In genomic region chr16:49282690-49283375, GRCh38 we compare ENCODE assay signal across 9 cellular contexts. TPM values are rescaled to one million over a fixed set of nuclear protein-coding genes. Genes with fewer than 3 reads are reported as not detected.
DNase-seq lines count a peak whose midpoint lies in the region; ATAC-seq and TF ChIP-seq lines count a peak whose summit lies in the region.
"Had no signal": no experiment of that assay in that cellular context is flagged by ENCODE, and none has a peak within 500 bp of the region (broad histone marks: within the 10 kb centered on the region; RNA-seq: fewer than 3 reads in every experiment).

No MANE protein-coding gene starts in this region.

- H3K27me3 ChIP-seq in ACC112 (ENCODE audit: insufficient read depth, low read length) (peaks cover 81% of the 10 kb centered on the region), MM.1S (replicated peaks; ENCODE audit: insufficient read depth, low read length) (peaks cover 34% of the 10 kb centered on the region), body of pancreas (peaks cover 3 to 29% of the 10 kb centered on the region in 2 donors), muscle layer of colon (ENCODE audit: control insufficient read depth in 1 of 2, insufficient read depth in 2 of 2, low read length in 2 of 2) (peaks cover 50 to 70% of the 10 kb centered on the region in 2 donors)

- H3K79me2 ChIP-seq in ACC112 (ENCODE audit: control insufficient read depth, insufficient read depth, low read length, unreplicated experiment) (no peaks in the 10 kb centered on the region), MM.1S (ENCODE audit: low read length) (no peaks in the 10 kb centered on the region)

- peak overlapping the region; percentile 100 for H3K4me2 ChIP-seq in MM.1S (ENCODE audit: low read depth, low read length)

- H3K4me1 ChIP-seq in ACC112 (ENCODE audit: control insufficient read depth, insufficient read depth, low read length, unreplicated experiment) (no peaks in the 10 kb centered on the region), MM.1S (ENCODE audit: low read length) (no peaks in the 10 kb centered on the region), body of pancreas (peaks cover 33% of the 10 kb centered on the region), muscle layer of colon (ENCODE audit: insufficient read depth, low read length) (peaks cover 16% of the 10 kb centered on the region)

- in situ Hi-C loops in ACHN (cut with HindIII; ENCODE audit: low pct_ligation_motif_present, low pct_unique_long_range_greater_than_20kb, low sequenced_read_pairs), result no loop called here

- H3K4me3 ChIP-seq in ACC112 (ENCODE audit: low read depth, low read length) (peak overlapping the region; percentile 55), MM.1S (ENCODE audit: low read length) (peak overlapping the region; percentile 79), body of pancreas (peak overlapping the region; percentile 2 to 11), muscle layer of colon (ENCODE audit: low read depth in 1 of 2, low read length in 2 of 2) (peak overlapping the region; percentile 42 to 45)

- H3F3A ChIP-seq in MM.1S (ENCODE audit: insufficient read depth, low read length), result no peaks in the 10 kb centered on the region

- peak; percentile 28 for DNase-seq in MM.1S
- peak; percentile 64 to 87 (median 70) for DNase-seq in body of pancreas
- DNase-seq in ACHN, result no peak
- DNase-seq in DMS53 treated with DMSO at 0.1 percent for 48 hours (lab: John Stamatoyannopoulos, UW; ENCODE audit: unreplicated experiment), result no peak
- no peak for DNase-seq in RKO (ENCODE audit: low spot score)

- no peaks in the 10 kb centered on the region for H4K20me1 ChIP-seq in MM.1S (ENCODE audit: insufficient read depth, low read length)

- H3K27ac ChIP-seq in ACC112 (ENCODE audit: low read depth, low read length) (no peak overlapping the region), MM.1S (ENCODE audit: low read length) (no peak overlapping the region), body of pancreas (peak overlapping the region in 2 of 4 donors; percentile 64 to 80), muscle layer of colon (ENCODE audit: low read depth, low read length) (no peak overlapping the region)

- no peaks in the 10 kb centered on the region for H3K9me2 ChIP-seq in MM.1S (replicated peaks; ENCODE audit: insufficient read depth, low read length)

- no peaks in the 10 kb centered on the region for H3K36me3 ChIP-seq in ACC112 (ENCODE audit: insufficient read depth, low read length)
- no peaks in the 10 kb centered on the region for H3K36me3 ChIP-seq in MM.1S (replicated peaks; ENCODE audit: insufficient read depth, low read length)
- no peaks in the 10 kb centered on the region for H3K36me3 ChIP-seq in body of pancreas (replicated peaks in 1 of 2; ENCODE audit: insufficient read depth in 1 of 2, low read depth in 2 of 2)
- H3K36me3 ChIP-seq in muscle layer of colon (ENCODE audit: insufficient read depth, low read length), result no peaks in the 10 kb centered on the region

- H2AFZ ChIP-seq in ACC112 (ENCODE audit: low read length, unreplicated experiment) (no peak overlapping the region), MM.1S (ENCODE audit: low read length) (peak overlapping the region; percentile 91)

- ATAC-seq in body of pancreas (no peak), esophagus mucosa (no peak)

- no peak for TF ChIP-seq POLR2A in body of pancreas (IDR thresholded peaks at IDR 0.05)

- TF ChIP-seq CTCF in MM.1S (IDR thresholded peaks at IDR 0.05; ENCODE audit: low read length) (no peak), body of pancreas (IDR thresholded peaks at IDR 0.05) (no peak)

- H3K9me3 ChIP-seq in MM.1S (replicated peaks; ENCODE audit: insufficient read depth, low read length) (no peaks in the 10 kb centered on the region), body of pancreas (no peaks in the 10 kb centered on the region), muscle layer of colon (ENCODE audit: low read length) (no peaks in the 10 kb centered on the region)

- WGBS in body of pancreas, 2 donors, result 1% methylated on average over 30 to 49 of the region's 49 CpGs

- intact Hi-C loops in body of pancreas (cut with DNase I), result no loop called here

- H3K9ac ChIP-seq in MM.1S (ENCODE audit: low read length), result peak overlapping the region; percentile 39; the same call in 1 of the 2 replicates
- H3K9ac ChIP-seq in muscle layer of colon (ENCODE audit: low read length), result no peak overlapping the region

RNA-seq across cellular contexts. Expression of gene CBLN1, which starts 1.2 kb away (rescaled TPM):
- total RNA-seq in body of pancreas (under 1 TPM in 1 of 2 donors, not detected in 1; 0.26 TPM), esophagus mucosa (0.36 TPM)
- total RNA-seq: LHCN-M2 had no signal

Comparison
In these comparisons a context has a peak if more than half of its experiments do, and no peak if none do; other contexts are left out.
1. H3K4me3 ChIP-seq: peak in every context shown above with its lines; median percentile 79 in MM.1S; 55 in ACC112; 44 in muscle layer of colon; 6 in body of pancreas.
2. DNase-seq: peak in MM.1S (single experiment) and body of pancreas (4 of 4); none in ACHN (single experiment), DMS53 treated with DMSO at 0.1 percent for 48 hours (single experiment) and RKO (single experiment).